ENCODE assay signal across 26 cellular contexts in genomic region chr7:129265328-129265727, GRCh38.
"Had no signal": no experiment of that assay in that cellular context is flagged by ENCODE, and none has a peak within 500 bp of the region (broad histone marks: within the 10 kb centered on the region; RNA-seq: fewer than 3 reads in every experiment).

No MANE protein-coding gene starts in this region.

- ATAC-seq: stimulated activated effector memory CD8-positive, alpha-beta T cell treated with anti-CD3 and anti-CD28 coated beads, Interleukin-12 subunit alpha, Interleukin-12 subunit beta, amount 100 ng/mL, for 72 hours; stimulated activated memory B cell treated with anti-CD40 and anti-IgM and Interleukin-4, amounts not matched to agents 10 μg/mL and 1 μg/mL and 100 μg/mL, for 72 hours; stimulated activated naive B cell treated with anti-CD40 and anti-IgM and Interleukin-4, amounts not matched to agents 10 μg/mL and 1 μg/mL and 100 μg/mL, for 72 hours; stimulated activated naive CD8-positive, alpha-beta T cell treated with anti-CD3 and anti-CD28 coated beads, Interleukin-15, amount 100 ng/mL, for 72 hours; upper lobe of right lung had no signal

- H3K27me3 ChIP-seq: stomach, suprapubic skin, testis, thyroid gland, tibial artery, tibial nerve, transverse colon, upper lobe of left lung, upper lobe of right lung, uterus, vagina had no signal

- H3K4me1 ChIP-seq: testis, tibial artery, upper lobe of left lung, upper lobe of right lung, uterus, vagina had no signal

- DNase-seq: stimulated activated CD4-positive, alpha-beta T cell treated with anti-CD3 and anti-CD28 coated beads, Interleukin-2, amount 100 ng/mL, for 48 hours; stimulated activated CD4-positive, alpha-beta T cell treated with anti-CD3 and anti-CD28 coated beads, Interleukin-4, amount 100 ng/mL, for 1 hour; stimulated activated CD4-positive, alpha-beta T cell treated with anti-CD3 and anti-CD28 coated beads, Interleukin-4, amount 100 ng/mL, for 24 hours; stimulated activated CD4-positive, alpha-beta T cell treated with anti-CD3 and anti-CD28 coated beads, Interleukin-4, amount 100 ng/mL, for 4 hours; stimulated activated CD8-positive, alpha-beta memory T cell treated with anti-CD3 and anti-CD28 coated beads, Interleukin-4, amount 100 ng/mL, for 48 hours; stimulated activated naive B cell treated with anti-CD40 and anti-IgM and Interleukin-4, amounts not matched to agents 10 μg/mL and 1 μg/mL and 100 μg/mL, for 72 hours; stimulated activated naive CD4-positive, alpha-beta T cell; stimulated activated naive CD4-positive, alpha-beta T cell treated with Interleukin-2 at 50 U/mL for 16 hours; stimulated activated naive CD8-positive, alpha-beta T cell treated with anti-CD3 and anti-CD28 coated beads, Interleukin-15, amount 100 ng/mL, for 72 hours; stomach; substantia nigra; testis; thyroid gland; tibial artery; transverse colon; trophoblast cell; upper lobe of left lung; upper lobe of right lung; uterus had no signal

- H3K9me3 ChIP-seq: stomach, suprapubic skin, testis, thoracic aorta, thyroid gland, tibial artery, tibial nerve, transverse colon, upper lobe of left lung, upper lobe of right lung, uterus, vagina had no signal

- H3K27ac ChIP-seq: stomach, suprapubic skin, testis, thoracic aorta, thyroid gland, tibial artery, tibial nerve, transverse colon, upper lobe of left lung, upper lobe of right lung, uterus, vagina had no signal

- H3K36me3 ChIP-seq: stomach, suprapubic skin, thoracic aorta, thyroid gland, tibial artery, tibial nerve, transverse colon, upper lobe of left lung, upper lobe of right lung, uterus, vagina had no signal

- H3K4me3 ChIP-seq: stomach, suprapubic skin, testis, thoracic aorta, thyroid gland, tibial artery, tibial nerve, transverse colon, upper lobe of left lung, upper lobe of right lung, uterus, vagina had no signal

- FAIRE-seq: urothelium cell line had no signal
